In the genomic region with DNA sequence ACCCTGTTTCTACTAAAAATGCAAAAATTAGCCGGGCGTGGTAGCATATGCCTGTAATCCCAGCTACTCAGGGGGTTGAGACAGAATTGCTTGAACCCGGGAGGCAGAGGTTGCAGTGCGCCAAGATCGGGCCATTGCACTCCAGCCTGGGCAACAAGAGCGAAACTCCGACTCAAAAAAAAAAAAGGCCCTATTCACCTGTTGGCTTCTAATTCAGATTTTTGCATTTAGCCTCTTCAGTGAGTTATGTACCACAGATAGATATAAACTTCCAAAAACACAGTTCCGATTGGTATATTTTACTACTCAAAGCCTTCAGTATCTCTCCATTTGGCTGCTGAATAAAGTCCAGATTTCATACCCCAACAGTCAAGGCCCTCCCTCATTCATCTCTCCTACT, we compare ENCODE assay signal across 13 cellular contexts. TPM values are rescaled to one million over a fixed set of nuclear protein-coding genes. Genes with fewer than 3 reads are reported as not detected.
DNase-seq lines count a peak whose midpoint lies in the region; ATAC-seq, FAIRE-seq and TF ChIP-seq lines count a peak whose summit lies in the region.
"Had no signal": no experiment of that assay in that cellular context is flagged by ENCODE, and none has a peak within 500 bp of the region (broad histone marks: within the 10 kb centered on the region; RNA-seq: fewer than 3 reads in every experiment).

No MANE protein-coding gene starts in this region.

- TF ChIP-seq EP300 in GM12878 (IDR thresholded peaks at IDR 0.05; ENCODE audit: borderline replicate concordance in 1 of 2, control insufficient read depth in 1 of 2, low read depth in 2 of 2, low read length in 2 of 2) = no peak

- H3F3A ChIP-seq in MM.1S (ENCODE audit: insufficient read depth, low read length) = 0 out of 2 replicates have a peak, but pooled peaks cover 2% of the 10 kb centered on the region
- peaks cover 17% of the 10 kb centered on the region for H3F3A ChIP-seq in neural progenitor cell (ENCODE audit: low read depth)

- no peak for TF ChIP-seq POLR2A in GM12878 (IDR thresholded peaks at IDR 0.05; ENCODE audit: low read depth, low read length)

- no peak for ATAC-seq in GM12878
- ATAC-seq in CD4-positive, alpha-beta T cell (ENCODE audit: poor library complexity) = no peak

- H3K4me1 ChIP-seq in HEK293 (ENCODE audit: control insufficient read depth, insufficient read depth, low read length) (peaks cover 22% of the 10 kb centered on the region), MM.1S (ENCODE audit: low read length) (peaks cover 25% of the 10 kb centered on the region), GM12878 (ENCODE audit: control insufficient read depth, insufficient read depth, low read length) (peaks cover 7% of the 10 kb centered on the region; the same call in 1 of the 2 replicates), neural progenitor cell (peaks cover 4% of the 10 kb centered on the region)

- H4K20me1 ChIP-seq in MM.1S (ENCODE audit: insufficient read depth, low read length) (no peaks in the 10 kb centered on the region), GM12878 (ENCODE audit: control insufficient read depth, insufficient read depth) (no peaks in the 10 kb centered on the region), neural progenitor cell (ENCODE audit: low read depth) (peaks cover 79% of the 10 kb centered on the region)

- H3K79me2 ChIP-seq in MM.1S (ENCODE audit: low read length) = peaks cover 60% of the 10 kb centered on the region
- peaks cover 37% of the 10 kb centered on the region for H3K79me2 ChIP-seq in GM12878 (ENCODE audit: control insufficient read depth, insufficient read depth, low read length)
- peaks cover 100% of the 10 kb centered on the region for H3K79me2 ChIP-seq in neural progenitor cell (ENCODE audit: low read depth)

- intact Hi-C loops in GM12878 (cut with micrococcal nuclease; ENCODE audit: unreplicated experiment) = loop anchor here (5.0 kb wide), 1 partner anchor 41 kb away; a partner anchor contains a TSS
- intact Hi-C loops in CD4-positive, alpha-beta T cell (cut with DNase I, micrococcal nuclease) = loop anchor here (5.0 to 10.0 kb wide), 2 partner anchors 36 to 151 kb away; no protein-coding TSS in a partner anchor

- 98% methylated on average over 8 of the region's 8 CpGs for WGBS in GM12878 (ENCODE audit: insufficient coverage, insufficient replicate concordance, low lambda C conversion rate, missing lambda C conversion rate)

- H3K36me3 ChIP-seq in HEK293 (ENCODE audit: control insufficient read depth in 2 of 2, insufficient read depth in 1 of 2, low read length in 2 of 2) (no peaks in the 10 kb centered on the region), MM.1S (replicated peaks; ENCODE audit: insufficient read depth, low read length) (no peaks in the 10 kb centered on the region), GM12878 (ENCODE audit: control insufficient read depth in 2 of 2, insufficient read depth in 2 of 2, low read length in 1 of 2) (no peaks in the 10 kb centered on the region), neural progenitor cell (no peaks in the 10 kb centered on the region)
- H3K36me3 ChIP-seq: BE2C had no signal

- SMC1A ChIA-PET in GM12878 (lab: Charles Lee; ENCODE audit: uncharacterized antibody, unreplicated experiment) = interaction anchor here (0.6 to 9.8 kb wide), 10 partner anchors 9 to 270 kb away, joined by 3 to 73 read pairs (median 6); a partner anchor contains a TSS

- H3K4me1 Mint-ChIP-seq in CD4-positive, alpha-beta T cell (ENCODE audit: low read depth) = peaks cover 33% of the 10 kb centered on the region
- peaks cover 5% of the 10 kb centered on the region for H3K4me1 Mint-ChIP-seq in neural progenitor cell

- no peak overlapping the region for H3K9ac ChIP-seq in MM.1S (ENCODE audit: low read length)
- H3K9ac ChIP-seq in GM12878 (ENCODE audit: control insufficient read depth, insufficient read depth, low read length) = no peak overlapping the region
- H3K9ac ChIP-seq in neural progenitor cell = no peak overlapping the region

- no peaks in the 10 kb centered on the region for H3K27me3 Mint-ChIP-seq in CD4-positive, alpha-beta T cell
- no peaks in the 10 kb centered on the region for H3K27me3 Mint-ChIP-seq in neural progenitor cell (ENCODE audit: insufficient read depth, low read depth)

- RAD21 ChIA-PET in GM12878 (lab: Charles Lee; ENCODE audit: unreplicated experiment) = interaction anchor here (0.7 to 11.0 kb wide), 10 partner anchors 10 to 353 kb away, joined by 3 to 124 read pairs (median 5); a partner anchor contains a TSS

- no peak for TF ChIP-seq CTCF in HEK293 (tag by site-specific recombination; IDR thresholded peaks at IDR 0.05)
- no peak for TF ChIP-seq CTCF in MM.1S (IDR thresholded peaks at IDR 0.05; ENCODE audit: low read length)
- no peak for TF ChIP-seq CTCF in GM12878 (IDR thresholded peaks at IDR 0.05 in 2 of 3, conservative IDR thresholded peaks at IDR 0.05 in 1 of 3; ENCODE audit: control insufficient read depth in 2 of 3, extremely low read depth in 1 of 3, insufficient read depth in 1 of 3, low read depth in 3 of 3, low read length in 3 of 3)
- no peak for TF ChIP-seq CTCF in CD4-positive, alpha-beta T cell (IDR thresholded peaks at IDR 0.05)
- TF ChIP-seq CTCF in neural progenitor cell (IDR thresholded peaks at IDR 0.05) = no peak

- no TSS peak for BruUV-seq in GM12878 (replicated peaks; lab: Mats Ljungman, UMichigan)

- in situ Hi-C loops in GM12878 (cut with MboI) = loop anchor here (10.0 kb wide), 1 partner anchor 181 kb away; no protein-coding TSS in a partner anchor

- CTCF ChIA-PET in HEK293 (lab: Yijun Ruan, JAX) = no interaction called here
- CTCF ChIA-PET in GM12878 (lab: Yijun Ruan, JAX) = interaction anchor here (0.8 to 12.4 kb wide), 13 partner anchors 9 to 425 kb away, joined by 3 to 245 read pairs (median 6); a partner anchor contains a TSS
- CTCF ChIA-PET in CD4-positive, alpha-beta T cell (lab: Charles Lee) = interaction anchor here (1.5 kb wide), 1 partner anchor 9 kb away, joined by 3 read pairs; no protein-coding TSS in a partner anchor

- POLR2A ChIA-PET in HEK293 (lab: Yijun Ruan, JAX) (no interaction called here), GM12878 (lab: Charles Lee) (interaction anchor here (0.6 to 1.6 kb wide), 4 partner anchors 12 to 45 kb away, joined by 3 to 4 read pairs (median 3); no protein-coding TSS in a partner anchor)
- POLR2A ChIA-PET in CD4-positive, alpha-beta T cell (lab: Charles Lee) = interaction anchor here (1.1 to 7.8 kb wide), 6 partner anchors 16 to 255 kb away, joined by 3 to 70 read pairs (median 3); a partner anchor contains a TSS

- no peak for DNase-seq in MM.1S
- DNase-seq in GM12878 (ENCODE audit: low read depth, low spot score) = no peak
- no peak for DNase-seq in DMS53 treated with DMSO at 0.1 percent for 48 hours (lab: John Stamatoyannopoulos, UW; ENCODE audit: unreplicated experiment)
- DNase-seq in cerebellar cortex (ENCODE audit: low spot score) = no peak
- DNase-seq in CD4-positive, alpha-beta T cell = no peak
- DNase-seq in neural progenitor cell (ENCODE audit: low spot score) = no peak
- DNase-seq: BE2C, Calu3, DMS 273 treated with DMSO at 0.1 percent for 48 hours, GDM1, IMR-90 had no signal

- no peak overlapping the region for H2AFZ ChIP-seq in MM.1S (ENCODE audit: low read length)
- H2AFZ ChIP-seq in GM12878 (ENCODE audit: control insufficient read depth, low read depth, low read length) = no peak overlapping the region
- no peak overlapping the region for H2AFZ ChIP-seq in neural progenitor cell (replicated peaks)

- H3K27ac Mint-ChIP-seq in CD4-positive, alpha-beta T cell = no peak overlapping the region
- H3K27ac Mint-ChIP-seq in neural progenitor cell = no peak overlapping the region

- H3K9me3 ChIP-seq in HEK293 (ENCODE audit: control insufficient read depth, insufficient read depth, low read depth, low read length) = no peaks in the 10 kb centered on the region
- no peaks in the 10 kb centered on the region for H3K9me3 ChIP-seq in MM.1S (replicated peaks; ENCODE audit: insufficient read depth, low read length)
- no peaks in the 10 kb centered on the region for H3K9me3 ChIP-seq in GM12878 (replicated peaks; ENCODE audit: control insufficient read depth, insufficient read depth, low read length)
- H3K9me3 ChIP-seq in CD4-positive, alpha-beta T cell (ENCODE audit: control insufficient read depth, low read length) = no peaks in the 10 kb centered on the region
- H3K9me3 ChIP-seq in neural progenitor cell (ENCODE audit: low read depth) = no peaks in the 10 kb centered on the region
- H3K9me3 ChIP-seq: BE2C had no signal

- H3K27ac ChIP-seq in HEK293 (ENCODE audit: extremely low read depth, low read depth, low read length) (no peak overlapping the region), MM.1S (ENCODE audit: low read length) (peak overlapping the region; percentile 9; the same call in 1 of the 2 replicates), GM12878 (ENCODE audit: control insufficient read depth, insufficient read depth) (peak overlapping the region; percentile 42; the same call in 1 of the 2 replicates), neural progenitor cell (no peak overlapping the region)
- no peak overlapping the region for H3K27ac ChIP-seq in CD4-positive, alpha-beta T cell (ENCODE audit: low read depth, low read length)

- H3K9me2 ChIP-seq in MM.1S (replicated peaks; ENCODE audit: insufficient read depth, low read length) = no peaks in the 10 kb centered on the region

- no peak for TF ChIP-seq RAD21 in GM12878 (IDR thresholded peaks at IDR 0.05; ENCODE audit: insufficient read depth, low read depth, low read length)

- no peak for FAIRE-seq in GM12878 (lab: Jason Lieb, UNC)
- FAIRE-seq: A204.1 had no signal

- H3K9me3 Mint-ChIP-seq in CD4-positive, alpha-beta T cell = no peaks in the 10 kb centered on the region
- H3K9me3 Mint-ChIP-seq in neural progenitor cell = no peaks in the 10 kb centered on the region

- peak overlapping the region; percentile 1; the same call in 1 of the 2 replicates for H3K4me2 ChIP-seq in MM.1S (ENCODE audit: low read depth, low read length)
- no peak overlapping the region for H3K4me2 ChIP-seq in GM12878 (ENCODE audit: control insufficient read depth, insufficient read depth)
- H3K4me2 ChIP-seq in neural progenitor cell = no peak overlapping the region

- H3K4me3 ChIP-seq in HEK293 (ENCODE audit: low read depth, low read length) = no peak overlapping the region
- H3K4me3 ChIP-seq in MM.1S (ENCODE audit: low read length) = no peak overlapping the region
- no peak overlapping the region for H3K4me3 ChIP-seq in GM12878
- no peak overlapping the region for H3K4me3 ChIP-seq in neural progenitor cell

- H3K27me3 ChIP-seq in MM.1S (replicated peaks; ENCODE audit: insufficient read depth, low read length) (no peaks in the 10 kb centered on the region), GM12878 (replicated peaks in 1 of 2; ENCODE audit: control insufficient read depth in 2 of 2, insufficient read depth in 2 of 2, low read length in 1 of 2) (no peaks in the 10 kb centered on the region), neural progenitor cell (no peaks in the 10 kb centered on the region)
- no peaks in the 10 kb centered on the region for H3K27me3 ChIP-seq in CD4-positive, alpha-beta T cell (ENCODE audit: control insufficient read depth, insufficient read depth, low read length)
- H3K27me3 ChIP-seq: BE2C had no signal

- no peak overlapping the region for H3K4me3 Mint-ChIP-seq in CD4-positive, alpha-beta T cell
- no peak overlapping the region for H3K4me3 Mint-ChIP-seq in neural progenitor cell

- no peaks in the 10 kb centered on the region for H3K36me3 Mint-ChIP-seq in CD4-positive, alpha-beta T cell (ENCODE audit: low read depth)
- H3K36me3 Mint-ChIP-seq in neural progenitor cell = peaks cover 3% of the 10 kb centered on the region

RNA-seq across cellular contexts. Expression of a gene that starts 42.7 kb away (rescaled TPM):
- 130 and 140 TPM in 2 replicates for total RNA-seq in GM12878 (2013; cell fraction: nucleolus; rRNA removed)
- total RNA-seq in GM12878 (2014; rRNA removed) (10.1 and 10.2 TPM in 2 replicates), GM12878 (2014; rRNA removed; fragmentation: Illumina TruSeq; extraction: Trizol) (15.6 and 15.7 TPM in 2 replicates), GM12878 (2021) (21.1 and 21.7 TPM in 2 replicates), neural progenitor cell (ENCODE audit: low replicate concordance) (48.1 and 68.0 TPM in 2 replicates)
- polyA plus RNA-seq in GM12878 (2011; ENCODE audit: low read depth) = 3.8 TPM
- polyA plus RNA-seq in GM12878 (2011; rRNA removed) (18.0 and 21.0 TPM in 2 replicates), GM12878 (2014; fragmentation: Illumina TruSeq; extraction: Trizol) (8.2 and 9.4 TPM in 2 replicates), GM12878 (2014; fragmentation: Nextera tagmentation; extraction: Ambion mirVana) (1 to 10 TPM; 2.5 to 4.6 TPM), GM12878 (2014; rRNA removed) (6.9 and 7.2 TPM in 2 replicates), GM12878 (2016; fragmentation: Nextera tagmentation; extraction: Ambion mirVana) (10 to 100 TPM; 14.9 to 20.0 TPM)
- polyA plus RNA-seq in GM12878 (2011; cell fraction: cytosol; rRNA removed) = 14.8 and 17.0 TPM in 2 replicates
- 34.7 and 37.1 TPM in 2 replicates for polyA plus RNA-seq in GM12878 (2011; cell fraction: nucleus; rRNA removed)
- 5.8 and 8.8 TPM in 2 replicates for polyA plus RNA-seq in GM12878 (2012)
- 65.6 and 68.2 TPM in 2 replicates for polyA minus RNA-seq in GM12878 (2011; rRNA and poly(A)+ RNA removed)
- polyA minus RNA-seq in GM12878 (2011; cell fraction: cytosol; rRNA and poly(A)+ RNA removed) = 7.9 and 8.9 TPM in 2 replicates
- polyA minus RNA-seq in GM12878 (2011; cell fraction: nucleus; rRNA and poly(A)+ RNA removed) = 30.2 and 46.4 TPM in 2 replicates
- total RNA-seq in CD4-positive, alpha-beta T cell = 10 to 100 TPM; 27.0 to 28.6 TPM

Comparison
In these comparisons a context has a peak if more than half of its experiments do, and no peak if none do; other contexts are left out.
1. H3K27ac ChIP-seq: peak in MM.1S (single experiment) and GM12878 (single experiment); none in HEK293 (single experiment), CD4-positive, alpha-beta T cell (single experiment) and neural progenitor cell (single experiment).